ENCODE assay signal across 2 cellular contexts in the genomic region with DNA sequence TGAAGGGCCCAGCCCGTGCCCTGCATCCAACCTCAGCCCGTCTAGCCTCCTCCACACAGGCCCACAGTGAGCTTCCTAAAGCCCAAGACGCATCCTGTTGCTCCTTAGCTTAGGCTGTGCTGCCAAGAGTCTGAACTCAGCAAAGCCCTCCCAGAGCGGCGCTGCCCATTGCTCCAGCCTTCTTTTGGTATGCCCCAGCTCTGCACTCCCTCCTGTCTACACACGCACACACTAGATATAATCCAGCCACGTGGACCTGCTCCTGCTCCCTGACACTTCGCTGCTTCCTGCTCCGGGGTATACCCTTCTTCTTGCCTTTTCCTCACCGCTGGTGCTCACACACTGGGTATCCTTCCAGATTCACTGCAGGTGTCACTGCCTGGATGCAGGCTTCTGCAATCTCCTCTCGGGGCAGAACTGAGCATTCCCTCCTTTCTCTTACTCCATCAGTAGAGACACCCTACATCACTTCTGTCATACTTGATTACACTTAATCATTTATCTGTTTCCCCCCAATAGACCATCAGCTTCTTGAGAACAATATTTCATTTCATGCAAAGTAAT.
TF ChIP-seq lines count a peak whose summit lies in the region.

No MANE protein-coding gene starts in this region.

TF ChIP-seq in HCT116, 20 proteins besides CTCF, POLR2A, EP300 and RAD21:
- TF ChIP-seq SIN3A (IDR thresholded peaks at IDR 0.05; ENCODE audit: low read depth), result no peak
- TF ChIP-seq SP1 (IDR thresholded peaks at IDR 0.05; ENCODE audit: low read depth), result no peak

TF ChIP-seq in H1, 55 proteins besides CTCF, POLR2A, EP300 and RAD21:
- no peak for TF ChIP-seq TEAD4 (IDR thresholded peaks at IDR 0.05; ENCODE audit: low read depth, low read length)
- no peak for TF ChIP-seq SP4 (IDR thresholded peaks at IDR 0.05; ENCODE audit: low read length)
- TF ChIP-seq SUZ12 (IDR thresholded peaks at IDR 0.05; ENCODE audit: low read length), result no peak
